ENCODE assay signal across 14 cellular contexts in genomic region chr5:127865273-127865672, GRCh38.
DNase-seq lines count a peak whose midpoint lies in the region; ATAC-seq and TF ChIP-seq lines count a peak whose summit lies in the region.
"Had no signal": no experiment of that assay in that cellular context is flagged by ENCODE, and none has a peak within 500 bp of the region (broad histone marks: within the 10 kb centered on the region; RNA-seq: fewer than 3 reads in every experiment).

No MANE protein-coding gene starts in this region.

- H3K36me3 Mint-ChIP-seq in neural crest cell (ENCODE audit: low read depth), result no peaks in the 10 kb centered on the region
- H3K36me3 Mint-ChIP-seq: CD4-positive, CD25-positive, alpha-beta regulatory T cell had no signal

- H3K4me3 ChIP-seq in H7 (ENCODE audit: insufficient read depth, low read depth, low read length) (no peak overlapping the region), OCI-LY1 (ENCODE audit: low read depth, low read length, poor library complexity, severe bottlenecking) (no peak overlapping the region), gastroesophageal sphincter (no peak overlapping the region)
- H3K4me3 ChIP-seq: smooth muscle cell, thoracic aorta had no signal

- ATAC-seq in GM18861 (IDR thresholded peaks at IDR 0.05; ENCODE audit: unreplicated experiment) (peak; percentile 54), gastroesophageal sphincter (no peak)

- H3K4me1 ChIP-seq in OCI-LY1 (ENCODE audit: insufficient read depth, low read length, severe bottlenecking) (peaks cover 42% of the 10 kb centered on the region), gastroesophageal sphincter (peaks cover 0 to 7% (median 0%) of the 10 kb centered on the region in 3 donors)

- H3K36me3 ChIP-seq in H7 (replicated peaks; ENCODE audit: control insufficient read depth, insufficient read depth, low read length) (no peaks in the 10 kb centered on the region), OCI-LY1 (ENCODE audit: insufficient read depth, low read length) (no peaks in the 10 kb centered on the region), gastroesophageal sphincter (no peaks in the 10 kb centered on the region)
- H3K36me3 ChIP-seq: thoracic aorta had no signal

- no peak for TF ChIP-seq EP300 in gastroesophageal sphincter (IDR thresholded peaks at IDR 0.05)

- peaks cover under 1% of the 10 kb centered on the region for H3K4me1 Mint-ChIP-seq in neural crest cell
- H3K4me1 Mint-ChIP-seq: CD4-positive, CD25-positive, alpha-beta regulatory T cell had no signal

- no peaks in the 10 kb centered on the region for H3K79me2 ChIP-seq in OCI-LY1 (ENCODE audit: insufficient read depth, low read length)

- H3K27me3 ChIP-seq in H7 (ENCODE audit: control insufficient read depth, insufficient read depth, low read length), result no peaks in the 10 kb centered on the region
- H3K27me3 ChIP-seq in OCI-LY1 (ENCODE audit: insufficient read depth, low read length), result no peaks in the 10 kb centered on the region
- H3K27me3 ChIP-seq in gastroesophageal sphincter, result no peaks in the 10 kb centered on the region

- no peak for TF ChIP-seq POLR2A in gastroesophageal sphincter (IDR thresholded peaks at IDR 0.05)

- H4K20me1 ChIP-seq in OCI-LY1 (ENCODE audit: insufficient read depth, low read length), result no peaks in the 10 kb centered on the region

- no peak overlapping the region for H3K27ac Mint-ChIP-seq in neural crest cell (ENCODE audit: unreplicated experiment)
- H3K27ac Mint-ChIP-seq: CD4-positive, CD25-positive, alpha-beta regulatory T cell; T-helper 1 cell treated with Interleukin-12 subunit alpha and Interleukin-12 subunit beta and Interleukin-4 antibody, amounts not matched to agents 30 μg/mL and 1 μg/mL, for 36 hours had no signal

- no peak overlapping the region for H3K4me2 ChIP-seq in OCI-LY1 (ENCODE audit: low read length)
- H3K4me2 ChIP-seq: smooth muscle cell had no signal

- no peaks in the 10 kb centered on the region for H3K9me3 Mint-ChIP-seq in neural crest cell
- H3K9me3 Mint-ChIP-seq: T-helper 1 cell treated with Interleukin-12 subunit alpha and Interleukin-12 subunit beta and Interleukin-4 antibody, amounts not matched to agents 30 μg/mL and 1 μg/mL, for 36 hours had no signal

- DNase-seq in H7, result peak; percentile 10
- no peak for DNase-seq in neural crest cell (ENCODE audit: low read depth, low spot score)
- DNase-seq in hippocampal formation (lab: John Stamatoyannopoulos, UW), result no peak
- DNase-seq in HuH-7 (ENCODE audit: low spot score), result no peak
- DNase-seq in NCI-H345 (lab: John Stamatoyannopoulos, UW), result no peak
- DNase-seq: activated CD4-positive, alpha-beta T cell treated with anti-CD3 and anti-CD28 coated beads for 48 hours; CD4-positive, CD25-positive, alpha-beta regulatory T cell; nucleus accumbens had no signal

- H3K9me2 ChIP-seq in OCI-LY1 (ENCODE audit: low read depth, low read length), result no peaks in the 10 kb centered on the region

- no peak overlapping the region for H2AFZ ChIP-seq in OCI-LY1 (ENCODE audit: low read length)

- 83 to 87% methylated on average over 1 of the region's 1 CpG for WGBS in gastroesophageal sphincter (ENCODE audit: low coverage in 1 of 2), 2 donors

- TF ChIP-seq CTCF in OCI-LY1 (IDR thresholded peaks at IDR 0.05; ENCODE audit: low read length) (peak; percentile 9; the same call in 1 of the 2 replicates), neural crest cell (conservative IDR thresholded peaks at IDR 0.05) (peak; percentile 39), gastroesophageal sphincter (IDR thresholded peaks at IDR 0.05) (no peak)

- no peaks in the 10 kb centered on the region for H3F3A ChIP-seq in OCI-LY1 (ENCODE audit: insufficient read depth, low read length)

- H3K27ac ChIP-seq in OCI-LY1 (ENCODE audit: low read depth, low read length, poor library complexity, severe bottlenecking) (no peak overlapping the region), gastroesophageal sphincter (no peak overlapping the region)
- H3K27ac ChIP-seq: thoracic aorta had no signal

- no peaks in the 10 kb centered on the region for H3K27me3 Mint-ChIP-seq in neural crest cell (ENCODE audit: low read depth)
- H3K27me3 Mint-ChIP-seq: CD4-positive, CD25-positive, alpha-beta regulatory T cell had no signal

- no peak overlapping the region for H3K9ac ChIP-seq in OCI-LY1 (ENCODE audit: low read length)

- H3K4me3 Mint-ChIP-seq in neural crest cell, result no peak overlapping the region
- H3K4me3 Mint-ChIP-seq: CD4-positive, CD25-positive, alpha-beta regulatory T cell; T-helper 1 cell treated with Interleukin-12 subunit alpha and Interleukin-12 subunit beta and Interleukin-4 antibody, amounts not matched to agents 30 μg/mL and 1 μg/mL, for 36 hours had no signal

- H3K9me3 ChIP-seq in OCI-LY1 (ENCODE audit: low read length) (no peaks in the 10 kb centered on the region), gastroesophageal sphincter (no peaks in the 10 kb centered on the region)
- H3K9me3 ChIP-seq: thoracic aorta had no signal

Comparison
In these comparisons a context has a peak if more than half of its experiments do, and no peak if none do; other contexts are left out.
1. CTCF ChIP-seq: peak in OCI-LY1 (single experiment) and neural crest cell (single experiment); none in gastroesophageal sphincter (0 of 4).